ENCODE assay signal across 16 cellular contexts in the genomic region with DNA sequence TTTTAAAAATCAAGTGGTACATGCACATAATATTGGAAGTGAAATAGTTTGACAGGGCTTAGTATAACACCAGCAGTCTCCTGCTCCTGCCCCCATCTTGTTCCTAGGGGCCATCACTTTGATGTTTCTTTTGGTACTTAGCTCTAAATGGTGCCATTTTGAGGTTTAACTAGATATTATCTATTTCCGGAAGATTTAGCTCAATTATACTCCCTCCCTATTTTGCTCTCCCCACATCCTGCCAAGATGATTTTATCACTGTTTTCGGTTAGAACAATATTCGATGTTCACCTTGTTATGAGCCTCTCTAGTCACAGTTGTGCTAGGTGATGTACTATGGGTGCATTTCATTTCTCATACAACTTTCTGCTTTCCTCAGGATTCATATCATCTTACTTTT. TPM values are rescaled to one million over a fixed set of nuclear protein-coding genes. Genes with fewer than 3 reads are reported as not detected.
DNase-seq lines count a peak whose midpoint lies in the region; ATAC-seq and TF ChIP-seq lines count a peak whose summit lies in the region.
"Had no signal": no experiment of that assay in that cellular context is flagged by ENCODE, and none has a peak within 500 bp of the region (broad histone marks: within the 10 kb centered on the region; RNA-seq: fewer than 3 reads in every experiment).

No MANE protein-coding gene starts in this region.

- no peaks in the 10 kb centered on the region for H3K27me3 ChIP-seq in heart left ventricle
- no peaks in the 10 kb centered on the region for H3K27me3 ChIP-seq in subcutaneous abdominal adipose tissue (ENCODE audit: control insufficient read depth in 5 of 5, insufficient read depth in 4 of 5, low read length in 5 of 5)
- H3K27me3 ChIP-seq: pancreas, thyroid gland had no signal

- no peaks in the 10 kb centered on the region for H3K9me3 ChIP-seq in heart left ventricle
- H3K9me3 ChIP-seq in subcutaneous abdominal adipose tissue (ENCODE audit: control insufficient read depth in 5 of 5, low read length in 5 of 5) = no peaks in the 10 kb centered on the region
- H3K9me3 ChIP-seq: pancreas, thyroid gland had no signal

- DNase-seq in heart left ventricle (no peak), Right ventricle myocardium superior (no peak), AG20443 (ENCODE audit: low spot score) (no peak), superior temporal gyrus (ENCODE audit: extremely low spot score) (no peak), Kasumi-1 (lab: John Stamatoyannopoulos, UW) (no peak)
- DNase-seq in T-helper 2 cell treated with Interferon-gamma antibody and Interleukin-4, amounts not matched to agents 5 μg/mL and 100 μg/mL, for 36 hours (ENCODE audit: low spot score) = peak; percentile 63
- peak; percentile 47 for DNase-seq in effector CD4-positive, alpha-beta T cell
- DNase-seq: amniotic stem cell, NCI-H1436, pancreas, thyroid gland had no signal

- H3K4me1 Mint-ChIP-seq in T-helper 2 cell treated with Interferon-gamma antibody and Interleukin-4, amounts not matched to agents 5 μg/mL and 100 μg/mL, for 36 hours (ENCODE audit: low read depth) = peaks cover 76% of the 10 kb centered on the region

- no peaks in the 10 kb centered on the region for H3K27me3 Mint-ChIP-seq in T-helper 2 cell treated with Interferon-gamma antibody and Interleukin-4, amounts not matched to agents 5 μg/mL and 100 μg/mL, for 36 hours (ENCODE audit: low read depth)

- no peak overlapping the region for H3K9ac ChIP-seq in subcutaneous abdominal adipose tissue (ENCODE audit: low read length in 5 of 5)

- H3K4me3 Mint-ChIP-seq in T-helper 2 cell treated with Interferon-gamma antibody and Interleukin-4, amounts not matched to agents 5 μg/mL and 100 μg/mL, for 36 hours = peak overlapping the region; percentile 77

- intact Hi-C loops in heart left ventricle (cut with DNase I) (loop anchor here in 1 of 10 donors (10.0 kb wide), 1 partner anchor 59 kb away; no protein-coding TSS in a partner anchor), Right ventricle myocardium superior (cut with DNase I) (no loop called here)

- H3K4me3 ChIP-seq in heart left ventricle (no peak overlapping the region), subcutaneous abdominal adipose tissue (ENCODE audit: low read depth in 1 of 5, low read length in 5 of 5) (no peak overlapping the region)
- H3K4me3 ChIP-seq: pancreas, thyroid gland had no signal

- H3K27ac Mint-ChIP-seq in T-helper 2 cell treated with Interferon-gamma antibody and Interleukin-4, amounts not matched to agents 5 μg/mL and 100 μg/mL, for 36 hours = peak overlapping the region; percentile 97

- no peak for TF ChIP-seq POLR2A in heart left ventricle (IDR thresholded peaks at IDR 0.05)

- H3K36me3 Mint-ChIP-seq in T-helper 2 cell treated with Interferon-gamma antibody and Interleukin-4, amounts not matched to agents 5 μg/mL and 100 μg/mL, for 36 hours (ENCODE audit: low read depth) = peaks cover 32% of the 10 kb centered on the region

- H3K36me3 ChIP-seq in heart left ventricle (no peaks in the 10 kb centered on the region), subcutaneous abdominal adipose tissue (ENCODE audit: control insufficient read depth in 5 of 5, insufficient read depth in 5 of 5, low read length in 5 of 5) (no peaks in the 10 kb centered on the region)
- H3K36me3 ChIP-seq: pancreas, thyroid gland had no signal

- WGBS in heart left ventricle, 4 donors = 46 to 56% (median 54%) methylated on average over 3 of the region's 3 CpGs

- peak in 1 of 4 donors; percentile 13 for ATAC-seq in heart left ventricle
- ATAC-seq in Right ventricle myocardium superior (ENCODE audit: poor library complexity) = no peak
- ATAC-seq: pancreas had no signal

- peaks cover 23% of the 10 kb centered on the region for H3K9me3 Mint-ChIP-seq in T-helper 2 cell treated with Interferon-gamma antibody and Interleukin-4, amounts not matched to agents 5 μg/mL and 100 μg/mL, for 36 hours

- H3K4me1 ChIP-seq in heart left ventricle = peaks cover 0 to 53% (median 7%) of the 10 kb centered on the region in 12 donors
- H3K4me1 ChIP-seq in subcutaneous abdominal adipose tissue (ENCODE audit: control insufficient read depth in 5 of 5, insufficient read depth in 5 of 5, low read length in 5 of 5) = peaks cover 0 to 38% (median 4%) of the 10 kb centered on the region in 5 donors
- H3K4me1 ChIP-seq: pancreas, thyroid gland had no signal

- peak overlapping the region in 9 of 12 donors; percentile 26 to 78 (median 62) for H3K27ac ChIP-seq in heart left ventricle
- peak overlapping the region; percentile 14 for H3K27ac ChIP-seq in subcutaneous abdominal adipose tissue (ENCODE audit: low read depth, low read length)
- H3K27ac ChIP-seq: pancreas had no signal

- TF ChIP-seq CTCF in heart left ventricle (IDR thresholded peaks at IDR 0.05) = no peak

RNA-seq across cellular contexts. Expression of a gene that starts 20.0 kb away (rescaled TPM):
- total RNA-seq in heart left ventricle = not detected
- polyA plus RNA-seq in heart left ventricle = not detected
- total RNA-seq in Right ventricle myocardium superior = not detected
- total RNA-seq: glomerular endothelial cell; lower leg skin; pancreas; T-helper 1 cell treated with Interleukin-12 subunit alpha and Interleukin-12 subunit beta and Interleukin-4 antibody, amounts not matched to agents 30 ng/mL and 1 ng/mL, for 36 hours; thyroid gland had no signal
- polyA plus RNA-seq: BJ, pancreas had no signal

RNA-seq across cellular contexts. Expression of a gene that starts 28.7 kb away (rescaled TPM):
- total RNA-seq in heart left ventricle = 10 to 100 TPM; 12.4 to 41.4 (median 15.0) TPM
- 1 to 10 TPM; 3.0 to 3.8 TPM for polyA plus RNA-seq in heart left ventricle
- total RNA-seq in Right ventricle myocardium superior = 11.4 TPM

Comparison
In these comparisons a context has a peak if more than half of its experiments do, and no peak if none do; other contexts are left out.
1. DNase-seq: peak in T-helper 2 cell treated with Interferon-gamma antibody and Interleukin-4, amounts not matched to agents 5 μg/mL and 100 μg/mL, for 36 hours (single experiment) and effector CD4-positive, alpha-beta T cell (single experiment); none in heart left ventricle (0 of 5), Right ventricle myocardium superior (single experiment), AG20443 (single experiment), superior temporal gyrus (single experiment) and Kasumi-1 (0 of 2).